14 cellular contexts compared by ENCODE assay signal in genomic region chr3:104909721-104910120, GRCh38.
DNase-seq lines count a peak whose midpoint lies in the region; TF ChIP-seq lines count a peak whose summit lies in the region.
"Had no signal": no experiment of that assay in that cellular context is flagged by ENCODE, and none has a peak within 500 bp of the region (broad histone marks: within the 10 kb centered on the region; RNA-seq: fewer than 3 reads in every experiment).

No MANE protein-coding gene starts in this region.

- H3K4me1 Mint-ChIP-seq in activated T-helper 2 cell treated with anti-CD3 and anti-CD28 coated beads, Interferon-gamma antibody, Interleukin-2, Interleukin-4, amounts not matched to agents 10 μg/mL and 5 μg/mL and 100 μg/mL, durations not matched to agents 14 hours and 24 hours and 36 hours (ENCODE audit: low read depth): no peaks in the 10 kb centered on the region
- H3K4me1 Mint-ChIP-seq: activated naive CD8-positive, alpha-beta T cell treated with anti-CD3 and anti-CD28 coated beads, Interleukin-2, amount 10 ng/mL, durations not matched to agents 7 days and 5 days had no signal

- no peaks in the 10 kb centered on the region for H3K79me1 ChIP-seq in mesenchymal stem cell (replicated peaks; ENCODE audit: low read length, poor library complexity, severe bottlenecking)

- H3K9ac ChIP-seq in SU-DHL-6 (ENCODE audit: low read length): peak overlapping the region; percentile 3; the same call in 1 of the 2 replicates
- peak overlapping the region; percentile 57 for H3K9ac ChIP-seq in mesenchymal stem cell (ENCODE audit: low read length)

- no peak for TF ChIP-seq CTCF in SU-DHL-6 (IDR thresholded peaks at IDR 0.05; ENCODE audit: insufficient read depth, low read length, poor library complexity, severe bottlenecking)

- peaks cover 3% of the 10 kb centered on the region for H3K9me3 Mint-ChIP-seq in activated T-helper 2 cell treated with anti-CD3 and anti-CD28 coated beads, Interferon-gamma antibody, Interleukin-2, Interleukin-4, amounts not matched to agents 10 μg/mL and 5 μg/mL and 100 μg/mL, durations not matched to agents 14 hours and 24 hours and 36 hours

- no peak overlapping the region for H3K27ac Mint-ChIP-seq in activated T-helper 2 cell treated with anti-CD3 and anti-CD28 coated beads, Interferon-gamma antibody, Interleukin-2, Interleukin-4, amounts not matched to agents 10 μg/mL and 5 μg/mL and 100 μg/mL, durations not matched to agents 14 hours and 24 hours and 36 hours
- H3K27ac Mint-ChIP-seq: activated naive CD8-positive, alpha-beta T cell treated with anti-CD3 and anti-CD28 coated beads, Interleukin-2, amount 10 ng/mL, durations not matched to agents 7 days and 5 days had no signal

- H3K14ac ChIP-seq in mesenchymal stem cell (ENCODE audit: low read length in 2 of 2): no peak overlapping the region

- peak overlapping the region in 1 of 2 experiments; percentile 76 for H2BK12ac ChIP-seq in mesenchymal stem cell (ENCODE audit: low read length in 2 of 2)

- peak overlapping the region in 1 of 2 experiments; percentile 64 for H3K18ac ChIP-seq in mesenchymal stem cell (ENCODE audit: low read depth in 1 of 2, low read length in 2 of 2)

- no peak overlapping the region for H4K8ac ChIP-seq in mesenchymal stem cell (ENCODE audit: low read length)

- H3F3A ChIP-seq in SU-DHL-6 (ENCODE audit: insufficient read depth): no peaks in the 10 kb centered on the region

- no peak overlapping the region for H2AK5ac ChIP-seq in mesenchymal stem cell (ENCODE audit: low read length, severe bottlenecking)

- no peak overlapping the region for H3K4me3 Mint-ChIP-seq in activated T-helper 2 cell treated with anti-CD3 and anti-CD28 coated beads, Interferon-gamma antibody, Interleukin-2, Interleukin-4, amounts not matched to agents 10 μg/mL and 5 μg/mL and 100 μg/mL, durations not matched to agents 14 hours and 24 hours and 36 hours (ENCODE audit: low read depth)
- H3K4me3 Mint-ChIP-seq: activated naive CD8-positive, alpha-beta T cell treated with anti-CD3 and anti-CD28 coated beads, Interleukin-2, amount 10 ng/mL, durations not matched to agents 7 days and 5 days had no signal

- H2BK5ac ChIP-seq in mesenchymal stem cell (ENCODE audit: low read depth, low read length, poor library complexity, severe bottlenecking): no peak overlapping the region

- H3K4ac ChIP-seq in mesenchymal stem cell (ENCODE audit: low read depth in 1 of 2, low read length in 2 of 2): peak overlapping the region in 1 of 2 experiments; percentile 18

- no peaks in the 10 kb centered on the region for H3K36me3 ChIP-seq in SU-DHL-6 (ENCODE audit: low read length)
- H3K36me3 ChIP-seq in mesenchymal stem cell (ENCODE audit: control insufficient read depth in 1 of 2, insufficient read depth in 2 of 2, low read depth in 1 of 2, low read length in 2 of 2): no peaks in the 10 kb centered on the region
- H3K36me3 ChIP-seq: heart right ventricle, lower lobe of right lung, prostate gland had no signal

- no peaks in the 10 kb centered on the region for H3K79me2 ChIP-seq in SU-DHL-6 (ENCODE audit: insufficient read depth, low read length)

- DNase-seq in GM03348 (ENCODE audit: low spot score) (peak; percentile 14), NCI-H1092 treated with DMSO at 0.1 percent for 48 hours (lab: John Stamatoyannopoulos, UW) (peak; percentile 47), mesenchymal stem cell (peak; percentile 35), head of caudate nucleus (no peak), OCI-M2 (lab: John Stamatoyannopoulos, UW; ENCODE audit: unreplicated experiment) (no peak), NCI-H2227 treated with DMSO at 0.1 percent for 48 hours (lab: John Stamatoyannopoulos, UW) (no peak)
- no peak for DNase-seq in activated T-helper 2 cell treated with anti-CD3 and anti-CD28 coated beads, Interferon-gamma antibody, Interleukin-2, Interleukin-4, amounts not matched to agents 10 μg/mL and 5 μg/mL and 100 μg/mL, durations not matched to agents 14 hours and 24 hours and 36 hours (ENCODE audit: low spot score)
- DNase-seq: activated naive CD8-positive, alpha-beta T cell treated with anti-CD3 and anti-CD28 coated beads, Interleukin-2, amount 10 ng/mL, durations not matched to agents 7 days and 5 days; effector CD4-positive, alpha-beta T cell; heart right ventricle; lower lobe of right lung; OCI-M1 had no signal

- WGBS in mesenchymal stem cell: 69% methylated on average over 3 of the region's 4 CpGs

- H3K4me3 ChIP-seq in SU-DHL-6 (ENCODE audit: insufficient read depth, low read length, poor library complexity, severe bottlenecking): no peak overlapping the region
- H3K4me3 ChIP-seq in mesenchymal stem cell (ENCODE audit: insufficient read depth in 1 of 2, low read depth in 1 of 2, low read length in 2 of 2): peak overlapping the region in 1 of 2 experiments; percentile 60
- H3K4me3 ChIP-seq: heart right ventricle, lower lobe of right lung, prostate gland had no signal

- no peak overlapping the region for H4K91ac ChIP-seq in mesenchymal stem cell (ENCODE audit: low read length)

- H3K9me2 ChIP-seq in SU-DHL-6 (replicated peaks; ENCODE audit: insufficient read depth, low read length): no peaks in the 10 kb centered on the region

- H3K27ac ChIP-seq in SU-DHL-6 (ENCODE audit: low read depth, low read length) (peak overlapping the region; percentile 57), mesenchymal stem cell (ENCODE audit: low read length, poor library complexity, severe bottlenecking) (peak overlapping the region; percentile 77)
- H3K27ac ChIP-seq: heart right ventricle, lower lobe of right lung, prostate gland had no signal

- H2AFZ ChIP-seq in SU-DHL-6 (ENCODE audit: low read depth, low read length, severe bottlenecking) (peak overlapping the region; percentile 82), mesenchymal stem cell (ENCODE audit: low read depth, low read length) (peak overlapping the region; percentile 55)

- H4K20me1 ChIP-seq in SU-DHL-6 (ENCODE audit: low read depth, low read length): no peaks in the 10 kb centered on the region

- peaks cover 3% of the 10 kb centered on the region for H3K4me1 ChIP-seq in mesenchymal stem cell (ENCODE audit: control insufficient read depth, insufficient read depth, low read depth, low read length)
- H3K4me1 ChIP-seq: heart right ventricle, lower lobe of right lung, prostate gland had no signal

- no peaks in the 10 kb centered on the region for H3K27me3 ChIP-seq in SU-DHL-6 (ENCODE audit: low read length)
- H3K27me3 ChIP-seq in mesenchymal stem cell (ENCODE audit: control insufficient read depth in 1 of 2, insufficient read depth in 1 of 2, low read length in 2 of 2): no peaks in the 10 kb centered on the region
- H3K27me3 ChIP-seq: heart right ventricle had no signal

- no peak overlapping the region for H2BK120ac ChIP-seq in mesenchymal stem cell (ENCODE audit: low read depth, low read length)

- H3K4me2 ChIP-seq in SU-DHL-6 (ENCODE audit: low read depth, low read length, poor library complexity, severe bottlenecking): peak overlapping the region; percentile 49
- no peak overlapping the region for H3K4me2 ChIP-seq in mesenchymal stem cell (ENCODE audit: low read length, poor library complexity, severe bottlenecking)

- no peaks in the 10 kb centered on the region for H3K27me3 Mint-ChIP-seq in activated T-helper 2 cell treated with anti-CD3 and anti-CD28 coated beads, Interferon-gamma antibody, Interleukin-2, Interleukin-4, amounts not matched to agents 10 μg/mL and 5 μg/mL and 100 μg/mL, durations not matched to agents 14 hours and 24 hours and 36 hours (ENCODE audit: low read depth)
- H3K27me3 Mint-ChIP-seq: activated naive CD8-positive, alpha-beta T cell treated with anti-CD3 and anti-CD28 coated beads, Interleukin-2, amount 10 ng/mL, durations not matched to agents 7 days and 5 days had no signal

- no peak overlapping the region for H2BK15ac ChIP-seq in mesenchymal stem cell (ENCODE audit: low read depth, poor library complexity, severe bottlenecking)

- no peaks in the 10 kb centered on the region for H3K36me3 Mint-ChIP-seq in activated T-helper 2 cell treated with anti-CD3 and anti-CD28 coated beads, Interferon-gamma antibody, Interleukin-2, Interleukin-4, amounts not matched to agents 10 μg/mL and 5 μg/mL and 100 μg/mL, durations not matched to agents 14 hours and 24 hours and 36 hours (ENCODE audit: low read depth)
- H3K36me3 Mint-ChIP-seq: activated naive CD8-positive, alpha-beta T cell treated with anti-CD3 and anti-CD28 coated beads, Interleukin-2, amount 10 ng/mL, durations not matched to agents 7 days and 5 days had no signal

- no peak overlapping the region for H3K23ac ChIP-seq in mesenchymal stem cell (ENCODE audit: low read length in 2 of 2)

- H3K9me3 ChIP-seq in SU-DHL-6 (ENCODE audit: insufficient read depth, low read length) (no peaks in the 10 kb centered on the region), mesenchymal stem cell (ENCODE audit: control insufficient read depth, low read length) (peaks cover 3% of the 10 kb centered on the region)
- H3K9me3 ChIP-seq: heart right ventricle, lower lobe of right lung, prostate gland had no signal

- intact Hi-C loops in activated T-helper 2 cell treated with anti-CD3 and anti-CD28 coated beads, Interferon-gamma antibody, Interleukin-2, Interleukin-4, amounts not matched to agents 10 μg/mL and 5 μg/mL and 100 μg/mL, durations not matched to agents 14 hours and 24 hours and 36 hours (cut with micrococcal nuclease): no loop called here
- intact Hi-C loops in head of caudate nucleus (cut with DNase I): no loop called here

Comparison
In these comparisons a context has a peak if more than half of its experiments do, and no peak if none do; other contexts are left out.
1. DNase-seq: peak in GM03348 (single experiment), NCI-H1092 treated with DMSO at 0.1 percent for 48 hours (single experiment) and mesenchymal stem cell (single experiment); none in activated T-helper 2 cell treated with anti-CD3 and anti-CD28 coated beads, Interferon-gamma antibody, Interleukin-2, Interleukin-4, amounts not matched to agents 10 μg/mL and 5 μg/mL and 100 μg/mL, durations not matched to agents 14 hours and 24 hours and 36 hours (single experiment), head of caudate nucleus (0 of 42), OCI-M2 (single experiment) and NCI-H2227 treated with DMSO at 0.1 percent for 48 hours (single experiment).